Comparison of ENCODE assay signal across 7 cellular contexts in the genomic region with DNA sequence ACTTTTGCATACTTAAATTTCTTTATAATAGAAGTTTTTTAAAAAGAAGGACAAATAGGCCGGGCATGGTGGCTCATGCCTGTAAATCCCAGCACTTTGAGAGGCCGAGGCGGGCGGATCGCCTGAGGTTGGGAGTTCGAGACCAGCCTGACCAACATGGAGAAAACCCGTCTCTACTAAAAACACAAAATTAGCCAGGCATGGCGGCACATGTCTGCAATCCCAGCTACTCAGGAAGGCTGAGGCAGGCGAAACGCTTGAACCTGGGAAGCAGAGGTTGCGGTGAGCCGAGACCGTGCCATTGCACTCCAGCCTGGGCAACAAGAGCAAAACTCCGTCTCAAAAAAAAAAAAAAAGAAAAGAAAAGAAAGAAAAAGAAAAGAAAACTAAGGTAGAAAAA. TPM values are rescaled to one million over a fixed set of nuclear protein-coding genes. Genes with fewer than 3 reads are reported as not detected.
A peak's percentile ranks its signal among the peaks of the same experiment; 100 is the strongest.
DNase-seq lines count a peak whose midpoint lies in the region; ATAC-seq and TF ChIP-seq lines count a peak whose summit lies in the region.
"Not testable (repeated sequence)": the region's sequence is repeated elsewhere in the genome, so short reads cannot be mapped to it uniquely, and the experiment has no call there.

No MANE protein-coding gene starts in this region.

- intact Hi-C loops in activated CD4-positive, alpha-beta T cell treated with anti-CD3 and anti-CD28 coated beads, Interleukin-2, amount 10 ng/mL, durations not matched to agents 24 days and 14 days (cut with micrococcal nuclease), result loop anchor here (1.0 kb wide), 1 partner anchor 48 kb away; no protein-coding TSS in a partner anchor

- H3K27ac ChIP-seq in DOHH2 (ENCODE audit: low read depth, low read length) (peak overlapping the region; percentile 96), OCI-LY1 (ENCODE audit: low read depth, low read length, poor library complexity, severe bottlenecking) (peak overlapping the region; percentile 99), epithelial cell of prostate (peak overlapping the region; percentile 100), muscle layer of duodenum (ENCODE audit: low read length) (peak overlapping the region; percentile 100)

- peak overlapping the region; percentile 93 for H3K4me3 Mint-ChIP-seq in activated CD4-positive, alpha-beta T cell treated with anti-CD3 and anti-CD28 coated beads, Interleukin-2, amount 10 ng/mL, durations not matched to agents 24 days and 14 days
- peak overlapping the region; percentile 90 for H3K4me3 Mint-ChIP-seq in activated naive CD8-positive, alpha-beta T cell treated with anti-CD3 and anti-CD28 coated beads for 36 hours
- H3K4me3 Mint-ChIP-seq in stimulated activated memory B cell treated with anti-CD40 and anti-IgM and Interleukin-4, amounts not matched to agents 10 μg/mL and 1 μg/mL and 100 μg/mL, for 72 hours, result peak overlapping the region; percentile 97

- peaks cover 88% of the 10 kb centered on the region for H3K79me2 ChIP-seq in DOHH2 (ENCODE audit: control insufficient read depth, low read length)
- peaks cover 57% of the 10 kb centered on the region for H3K79me2 ChIP-seq in OCI-LY1 (ENCODE audit: insufficient read depth, low read length)

- DNase-seq in activated CD4-positive, alpha-beta T cell treated with anti-CD3 and anti-CD28 coated beads, Interleukin-2, amount 10 ng/mL, durations not matched to agents 24 days and 14 days; activated naive CD8-positive, alpha-beta T cell treated with anti-CD3 and anti-CD28 coated beads for 36 hours; epithelial cell of prostate (ENCODE audit: low read depth, low spot score): not testable (repeated sequence)

- H2AFZ ChIP-seq in OCI-LY1 (ENCODE audit: low read length), result not testable (repeated sequence)

- not testable (repeated sequence) for H3K9me2 ChIP-seq in DOHH2 (replicated peaks; ENCODE audit: control insufficient read depth, low read length); OCI-LY1 (ENCODE audit: low read depth, low read length)

- peak overlapping the region; percentile 95 for H3K27ac Mint-ChIP-seq in activated CD4-positive, alpha-beta T cell treated with anti-CD3 and anti-CD28 coated beads, Interleukin-2, amount 10 ng/mL, durations not matched to agents 24 days and 14 days
- H3K27ac Mint-ChIP-seq in activated naive CD8-positive, alpha-beta T cell treated with anti-CD3 and anti-CD28 coated beads for 36 hours, result peak overlapping the region; percentile 100
- H3K27ac Mint-ChIP-seq in stimulated activated memory B cell treated with anti-CD40 and anti-IgM and Interleukin-4, amounts not matched to agents 10 μg/mL and 1 μg/mL and 100 μg/mL, for 72 hours, result peak overlapping the region; percentile 99

- not testable (repeated sequence) for H3K27me3 ChIP-seq in DOHH2 (ENCODE audit: control insufficient read depth, low read length); OCI-LY1 (ENCODE audit: insufficient read depth, low read length); muscle layer of duodenum (ENCODE audit: low read depth, low read length)

- not testable (repeated sequence) for H3K9me3 Mint-ChIP-seq in activated CD4-positive, alpha-beta T cell treated with anti-CD3 and anti-CD28 coated beads, Interleukin-2, amount 10 ng/mL, durations not matched to agents 24 days and 14 days; activated naive CD8-positive, alpha-beta T cell treated with anti-CD3 and anti-CD28 coated beads for 36 hours; stimulated activated memory B cell treated with anti-CD40 and anti-IgM and Interleukin-4, amounts not matched to agents 10 μg/mL and 1 μg/mL and 100 μg/mL, for 72 hours

- peaks cover 63% of the 10 kb centered on the region for H3K36me3 ChIP-seq in DOHH2 (ENCODE audit: control insufficient read depth, low read length)
- peaks cover 35% of the 10 kb centered on the region for H3K36me3 ChIP-seq in OCI-LY1 (ENCODE audit: insufficient read depth, low read length)
- H3K36me3 ChIP-seq in muscle layer of duodenum (ENCODE audit: control insufficient read depth in 1 of 2, insufficient read depth in 2 of 2, low read length in 2 of 2), result peaks cover 9 to 25% of the 10 kb centered on the region in 2 donors

- H3K9me3 ChIP-seq in DOHH2 (ENCODE audit: control insufficient read depth, insufficient read depth, low read length); OCI-LY1 (ENCODE audit: low read length); muscle layer of duodenum (ENCODE audit: control insufficient read depth in 1 of 2, low read length in 2 of 2): not testable (repeated sequence)

- not testable (repeated sequence) for H3K27me3 Mint-ChIP-seq in activated CD4-positive, alpha-beta T cell treated with anti-CD3 and anti-CD28 coated beads, Interleukin-2, amount 10 ng/mL, durations not matched to agents 24 days and 14 days; activated naive CD8-positive, alpha-beta T cell treated with anti-CD3 and anti-CD28 coated beads for 36 hours; stimulated activated memory B cell treated with anti-CD40 and anti-IgM and Interleukin-4, amounts not matched to agents 10 μg/mL and 1 μg/mL and 100 μg/mL, for 72 hours

- ATAC-seq in stimulated activated memory B cell treated with anti-CD40 and anti-IgM and Interleukin-4, amounts not matched to agents 10 μg/mL and 1 μg/mL and 100 μg/mL, for 72 hours, result not testable (repeated sequence)

- H3K9ac ChIP-seq in OCI-LY1 (ENCODE audit: low read length), result peak overlapping the region; percentile 92

- H3K4me2 ChIP-seq in DOHH2 (ENCODE audit: low read length) (peak overlapping the region; percentile 95), OCI-LY1 (ENCODE audit: low read length) (peak overlapping the region; percentile 95)

- peaks cover 65% of the 10 kb centered on the region for H3K4me1 Mint-ChIP-seq in activated CD4-positive, alpha-beta T cell treated with anti-CD3 and anti-CD28 coated beads, Interleukin-2, amount 10 ng/mL, durations not matched to agents 24 days and 14 days
- H3K4me1 Mint-ChIP-seq in activated naive CD8-positive, alpha-beta T cell treated with anti-CD3 and anti-CD28 coated beads for 36 hours, result peaks cover 62% of the 10 kb centered on the region
- peaks cover 74% of the 10 kb centered on the region for H3K4me1 Mint-ChIP-seq in stimulated activated memory B cell treated with anti-CD40 and anti-IgM and Interleukin-4, amounts not matched to agents 10 μg/mL and 1 μg/mL and 100 μg/mL, for 72 hours

- not testable (repeated sequence) for TF ChIP-seq CTCF in DOHH2 (IDR thresholded peaks at IDR 0.05; ENCODE audit: low read depth, low read length, poor library complexity, severe bottlenecking); OCI-LY1 (IDR thresholded peaks at IDR 0.05; ENCODE audit: low read length)

- H3K4me1 ChIP-seq in DOHH2 (ENCODE audit: control insufficient read depth, low read length), result peaks cover 59% of the 10 kb centered on the region
- H3K4me1 ChIP-seq in OCI-LY1 (ENCODE audit: insufficient read depth, low read length, severe bottlenecking), result peaks cover 55% of the 10 kb centered on the region
- peaks cover 9 to 35% of the 10 kb centered on the region in 2 donors for H3K4me1 ChIP-seq in muscle layer of duodenum (ENCODE audit: control insufficient read depth in 1 of 2, insufficient read depth in 2 of 2, low read length in 2 of 2)

- peak overlapping the region; percentile 92 for H3K4me3 ChIP-seq in DOHH2 (ENCODE audit: low read length)
- peak overlapping the region; percentile 73 for H3K4me3 ChIP-seq in OCI-LY1 (ENCODE audit: low read depth, low read length, poor library complexity, severe bottlenecking)
- H3K4me3 ChIP-seq in muscle layer of duodenum (ENCODE audit: low read depth in 1 of 2, low read length in 2 of 2), result not testable (repeated sequence)

- not testable (repeated sequence) for H4K20me1 ChIP-seq in DOHH2 (ENCODE audit: control insufficient read depth, insufficient read depth, low read depth, low read length); OCI-LY1 (ENCODE audit: insufficient read depth, low read length)

- peaks cover 31% of the 10 kb centered on the region for H3F3A ChIP-seq in DOHH2 (ENCODE audit: control insufficient read depth, insufficient read depth)
- H3F3A ChIP-seq in OCI-LY1 (ENCODE audit: insufficient read depth, low read length), result not testable (repeated sequence)

- peaks cover 39% of the 10 kb centered on the region for H3K36me3 Mint-ChIP-seq in activated CD4-positive, alpha-beta T cell treated with anti-CD3 and anti-CD28 coated beads, Interleukin-2, amount 10 ng/mL, durations not matched to agents 24 days and 14 days (ENCODE audit: low read depth)
- H3K36me3 Mint-ChIP-seq in activated naive CD8-positive, alpha-beta T cell treated with anti-CD3 and anti-CD28 coated beads for 36 hours, result peaks cover 55% of the 10 kb centered on the region
- peaks cover 53% of the 10 kb centered on the region for H3K36me3 Mint-ChIP-seq in stimulated activated memory B cell treated with anti-CD40 and anti-IgM and Interleukin-4, amounts not matched to agents 10 μg/mL and 1 μg/mL and 100 μg/mL, for 72 hours

RNA-seq across cellular contexts. Expression of gene LPXN, which starts 2.8 kb away (rescaled TPM):
- 86.3 and 86.7 TPM in 2 replicates for total RNA-seq in activated CD4-positive, alpha-beta T cell treated with anti-CD3 and anti-CD28 coated beads, Interleukin-2, amount 10 ng/mL, durations not matched to agents 24 days and 14 days
- 100 to 1,000 TPM; 146 to 147 TPM for total RNA-seq in activated naive CD8-positive, alpha-beta T cell treated with anti-CD3 and anti-CD28 coated beads for 36 hours

RNA-seq across cellular contexts. Expression of gene ZFP91, which starts 6.0 kb away (rescaled TPM):
- total RNA-seq in activated CD4-positive, alpha-beta T cell treated with anti-CD3 and anti-CD28 coated beads, Interleukin-2, amount 10 ng/mL, durations not matched to agents 24 days and 14 days, result 57.4 and 58.3 TPM in 2 replicates
- total RNA-seq in activated naive CD8-positive, alpha-beta T cell treated with anti-CD3 and anti-CD28 coated beads for 36 hours, result 10 to 100 TPM; 52.8 to 54.9 TPM

RNA-seq across cellular contexts. Expression of gene CNTF, which starts 49.6 kb away (rescaled TPM):
- total RNA-seq in activated CD4-positive, alpha-beta T cell treated with anti-CD3 and anti-CD28 coated beads, Interleukin-2, amount 10 ng/mL, durations not matched to agents 24 days and 14 days, result 3.4 and 3.9 TPM in 2 replicates
- total RNA-seq in activated naive CD8-positive, alpha-beta T cell treated with anti-CD3 and anti-CD28 coated beads for 36 hours, result 1 to 10 TPM; 3.3 TPM
